ENCODE assay signal across 24 cellular contexts in genomic region chr10:65496541-65496940, GRCh38.
"Had no signal": no experiment of that assay in that cellular context is flagged by ENCODE, and none has a peak within 500 bp of the region (broad histone marks: within the 10 kb centered on the region; RNA-seq: fewer than 3 reads in every experiment).

No MANE protein-coding gene starts in this region.

- H3K9me3 ChIP-seq: colonic mucosa, SK-N-SH had no signal

- H3K4me3 ChIP-seq: colonic mucosa had no signal

- H3K27ac ChIP-seq: brain microvascular endothelial cell, colonic mucosa, KMS-11, WERI-Rb-1 had no signal

- H3K9me2 ChIP-seq: SK-N-SH had no signal

- H3K4me2 ChIP-seq: KMS-11, SK-N-SH had no signal

- H3K27me3 ChIP-seq: brain microvascular endothelial cell, colonic mucosa had no signal

- H3K4me1 ChIP-seq: colonic mucosa had no signal

- H3K9ac ChIP-seq: KMS-11, SK-N-SH had no signal

- ATAC-seq: activated CD4-positive, alpha-beta T cell treated with anti-CD3 and anti-CD28 coated beads for 36 hours; activated T-helper 17 cell treated with anti-CD3 and anti-CD28 coated beads, Interleukin-2, amount 50 U/mL, for 72 hours had no signal

- DNase-seq: activated CD4-positive, alpha-beta memory T cell treated with anti-CD3 and anti-CD28 coated beads, Interleukin-2, amount 10 ng/mL, durations not matched to agents 7 days and 5 days; activated CD4-positive, alpha-beta T cell treated with anti-CD3 and anti-CD28 coated beads for 36 hours; activated CD4-positive, alpha-beta T cell treated with anti-CD3 and anti-CD28 coated beads, Interleukin-2, amount 50 U/mL, for 1 hour; activated gamma-delta T cell; activated naive CD4-positive, alpha-beta T cell treated with anti-CD3 and anti-CD28 coated beads for 36 hours; activated T-cell treated with anti-CD3 and anti-CD28 coated beads for 4 hours; activated T-cell treated with anti-CD3 and anti-CD28 coated beads, Interleukin-2, amount 50 U/mL, for 48 hours; amygdala; brain microvascular endothelial cell; colonic mucosa; NCI-H1048; NCI-H146; NCI-H1930; NCI-H2107; NCI-H2171 treated with DMSO at 0.1 percent for 48 hours; NCI-H226; NCI-H526; NCI-H82; SHP77 treated with DMSO at 0.1 percent for 48 hours; SK-N-SH; T-helper 1 cell; WERI-Rb-1 had no signal

- H3K36me3 ChIP-seq: brain microvascular endothelial cell, colonic mucosa, WERI-Rb-1 had no signal
